Comparison of ENCODE assay signal across 8 cellular contexts in the genomic region with DNA sequence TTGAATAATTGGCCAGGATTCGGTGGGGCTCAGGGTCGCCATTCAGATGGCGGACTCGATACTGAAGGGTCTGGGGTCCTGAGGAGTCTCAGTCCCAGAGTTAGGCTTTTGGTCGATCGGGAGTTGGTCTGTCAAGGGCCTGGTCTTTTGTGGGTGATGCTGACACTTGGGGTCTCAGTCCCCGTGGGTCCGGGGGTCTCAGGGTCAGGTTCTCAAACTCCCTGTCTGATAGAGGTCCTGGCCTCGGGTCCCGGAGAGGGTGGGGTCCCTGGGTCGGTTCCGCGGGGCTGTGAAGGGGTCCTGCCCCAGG. TPM values are rescaled to one million over a fixed set of nuclear protein-coding genes. Genes with fewer than 3 reads are reported as not detected.
DNase-seq lines count a peak whose midpoint lies in the region; ATAC-seq, FAIRE-seq and TF ChIP-seq lines count a peak whose summit lies in the region.

No MANE protein-coding gene starts in this region.

- BruUV-seq in endothelial cell of umbilical vein (replicated peaks; lab: Mats Ljungman, UMichigan) = no TSS peak

- H3K79me2 ChIP-seq in OCI-LY1 (ENCODE audit: insufficient read depth, low read length) = peaks cover 7% of the 10 kb centered on the region
- H3K79me2 ChIP-seq in endothelial cell of umbilical vein (ENCODE audit: control insufficient read depth, insufficient read depth, low read length) = peaks cover 2% of the 10 kb centered on the region

- H3K4me3 ChIP-seq in CD8-positive, alpha-beta T cell (ENCODE audit: low read depth, low read length) = peak overlapping the region; percentile 85
- H3K4me3 ChIP-seq in OCI-LY1 (ENCODE audit: low read depth, low read length, poor library complexity, severe bottlenecking) (peak overlapping the region; percentile 72), endothelial cell of umbilical vein (replicated peaks in 1 of 3; ENCODE audit: insufficient read depth in 1 of 3, low read depth in 1 of 3, low read length in 3 of 3) (peak overlapping the region; percentile 6 to 90 (median 42))

- no peak for ATAC-seq in CD8-positive, alpha-beta T cell

- H2AFZ ChIP-seq in OCI-LY1 (ENCODE audit: low read length) = no peak overlapping the region
- peak overlapping the region; percentile 70 for H2AFZ ChIP-seq in endothelial cell of umbilical vein (ENCODE audit: low read depth, low read length)

- H3F3A ChIP-seq in OCI-LY1 (ENCODE audit: insufficient read depth, low read length) = peaks cover 10% of the 10 kb centered on the region; the same call in 1 of the 2 replicates

- H3K4me2 ChIP-seq in OCI-LY1 (ENCODE audit: low read length) = peak overlapping the region; percentile 99
- H3K4me2 ChIP-seq in endothelial cell of umbilical vein (ENCODE audit: insufficient read depth, low read length) = peak overlapping the region; percentile 62

- H3K9ac ChIP-seq in OCI-LY1 (ENCODE audit: low read length) (peak overlapping the region; percentile 77), endothelial cell of umbilical vein (replicated peaks; ENCODE audit: extremely low read depth, insufficient read depth, low read length) (peak overlapping the region; percentile 32)

- no peak for TF ChIP-seq CTCF in CD8-positive, alpha-beta T cell (IDR thresholded peaks at IDR 0.05)
- TF ChIP-seq CTCF in OCI-LY1 (IDR thresholded peaks at IDR 0.05; ENCODE audit: low read length) (no peak; the same call in 1 of the 2 replicates), endothelial cell of umbilical vein (IDR thresholded peaks at IDR 0.05; ENCODE audit: extremely low read depth in 1 of 2, insufficient read depth in 1 of 2, low read depth in 1 of 2, low read length in 2 of 2) (no peak), osteocyte (IDR thresholded peaks at IDR 0.05) (no peak)

- H3K27me3 ChIP-seq in CD8-positive, alpha-beta T cell (ENCODE audit: insufficient read depth, low read length) = no peaks in the 10 kb centered on the region
- H3K27me3 ChIP-seq in OCI-LY1 (ENCODE audit: insufficient read depth, low read length) = no peaks in the 10 kb centered on the region
- no peaks in the 10 kb centered on the region for H3K27me3 ChIP-seq in endothelial cell of umbilical vein (ENCODE audit: control insufficient read depth in 2 of 2, insufficient read depth in 2 of 2, low read length in 2 of 2)

- H3K36me3 ChIP-seq in CD8-positive, alpha-beta T cell (ENCODE audit: insufficient read depth, low read length) = peaks cover 31% of the 10 kb centered on the region
- H3K36me3 ChIP-seq in OCI-LY1 (ENCODE audit: insufficient read depth, low read length) (peaks cover 56% of the 10 kb centered on the region), endothelial cell of umbilical vein (ENCODE audit: control insufficient read depth in 2 of 2, extremely low read depth in 1 of 2, insufficient read depth in 2 of 2, low read length in 2 of 2) (peaks cover 7 to 37% of the 10 kb centered on the region in 2 experiments)

- intact Hi-C loops in CD8-positive, alpha-beta T cell (cut with DNase I, micrococcal nuclease) = loop anchor here (1.0 to 10.0 kb wide), 14 partner anchors 24 to 870 kb away; a partner anchor contains a TSS
- intact Hi-C loops in endothelial cell of umbilical vein (cut with micrococcal nuclease) = loop anchor here (2.0 kb wide), 2 partner anchors 20 to 76 kb away; a partner anchor contains a TSS

- TF ChIP-seq POLR2A in endothelial cell of umbilical vein (IDR thresholded peaks at IDR 0.05; ENCODE audit: low read depth, low read length) = no peak

- DNase-seq in CD8-positive, alpha-beta T cell = no peak
- DNase-seq in endothelial cell of umbilical vein (ENCODE audit: low read depth, low spot score) (no peak), osteocyte (ENCODE audit: extremely low spot score, unreplicated experiment) (no peak), HuH-7.5 (ENCODE audit: low spot score) (no peak), foreskin melanocyte (no peak), iPS-NIHi11 (ENCODE audit: low spot score) (no peak), HT-29 (ENCODE audit: low spot score) (no peak)

- no peaks in the 10 kb centered on the region for H3K9me3 Mint-ChIP-seq in CD8-positive, alpha-beta T cell
- no peaks in the 10 kb centered on the region for H3K9me3 Mint-ChIP-seq in osteocyte (ENCODE audit: unreplicated experiment)

- POLR2A ChIA-PET in CD8-positive, alpha-beta T cell (lab: Charles Lee) = no interaction called here
- POLR2A ChIA-PET in endothelial cell of umbilical vein (lab: Charles Lee) = no interaction called here

- dilution Hi-C loops in endothelial cell of umbilical vein (cut with MboI; ENCODE audit: extremely low pct_ligation_motif_present, low sequenced_read_pairs) = no loop called here

- H3K9me3 ChIP-seq in CD8-positive, alpha-beta T cell (ENCODE audit: low read length) = no peaks in the 10 kb centered on the region
- H3K9me3 ChIP-seq in OCI-LY1 (ENCODE audit: low read length) (no peaks in the 10 kb centered on the region), endothelial cell of umbilical vein (replicated peaks; ENCODE audit: control insufficient read depth, insufficient read depth, low read length) (no peaks in the 10 kb centered on the region)

- peaks cover 55% of the 10 kb centered on the region for H3K36me3 Mint-ChIP-seq in CD8-positive, alpha-beta T cell
- peaks cover 31% of the 10 kb centered on the region for H3K36me3 Mint-ChIP-seq in osteocyte (ENCODE audit: unreplicated experiment)

- H3K4me1 Mint-ChIP-seq in CD8-positive, alpha-beta T cell (ENCODE audit: low read depth) = peaks cover 24% of the 10 kb centered on the region
- peaks cover 45% of the 10 kb centered on the region for H3K4me1 Mint-ChIP-seq in osteocyte (ENCODE audit: unreplicated experiment)

- H3K9me1 ChIP-seq in endothelial cell of umbilical vein (replicated peaks; ENCODE audit: control insufficient read depth, extremely low read depth, insufficient read depth, low read length) = no peaks in the 10 kb centered on the region

- CTCF ChIA-PET in CD8-positive, alpha-beta T cell (lab: Charles Lee) = interaction anchor here (1.0 to 1.5 kb wide), 5 partner anchors 23 to 284 kb away, joined by 3 to 6 read pairs (median 4); a partner anchor contains a TSS
- CTCF ChIA-PET in endothelial cell of umbilical vein (lab: Charles Lee) = interaction anchor here (0.6 to 1.6 kb wide), 14 partner anchors 8 to 284 kb away, joined by 3 to 14 read pairs (median 4); a partner anchor contains a TSS

- no peaks in the 10 kb centered on the region for H4K20me1 ChIP-seq in OCI-LY1 (ENCODE audit: insufficient read depth, low read length)
- H4K20me1 ChIP-seq in endothelial cell of umbilical vein (replicated peaks; ENCODE audit: control insufficient read depth, extremely low read depth, insufficient read depth, low read length) = no peaks in the 10 kb centered on the region

- H3K4me1 ChIP-seq in CD8-positive, alpha-beta T cell (ENCODE audit: insufficient read depth, low read length) = peaks cover 18% of the 10 kb centered on the region
- H3K4me1 ChIP-seq in OCI-LY1 (ENCODE audit: insufficient read depth, low read length, severe bottlenecking) (peaks cover 24% of the 10 kb centered on the region), endothelial cell of umbilical vein (ENCODE audit: control insufficient read depth, extremely low read depth, insufficient read depth, low read length) (peaks cover 14% of the 10 kb centered on the region)

- H3K9me2 ChIP-seq in OCI-LY1 (ENCODE audit: low read depth, low read length) = no peaks in the 10 kb centered on the region

- H3K27me3 Mint-ChIP-seq in CD8-positive, alpha-beta T cell (ENCODE audit: low read depth) = no peaks in the 10 kb centered on the region
- H3K27me3 Mint-ChIP-seq in osteocyte (ENCODE audit: unreplicated experiment) = no peaks in the 10 kb centered on the region

- H3K4me3 Mint-ChIP-seq in CD8-positive, alpha-beta T cell = peak overlapping the region; percentile 93
- H3K4me3 Mint-ChIP-seq in osteocyte (ENCODE audit: unreplicated experiment) = peak overlapping the region; percentile 82

- peak overlapping the region; percentile 91 for H3K27ac Mint-ChIP-seq in CD8-positive, alpha-beta T cell
- peak overlapping the region; percentile 34 for H3K27ac Mint-ChIP-seq in osteocyte (ENCODE audit: unreplicated experiment)

- FAIRE-seq in endothelial cell of umbilical vein (lab: Jason Lieb, UNC) = no peak

- peak overlapping the region; percentile 82 for H3K27ac ChIP-seq in CD8-positive, alpha-beta T cell (ENCODE audit: low read depth, low read length)
- H3K27ac ChIP-seq in OCI-LY1 (ENCODE audit: low read depth, low read length, poor library complexity, severe bottlenecking) (peak overlapping the region; percentile 83), endothelial cell of umbilical vein (ENCODE audit: insufficient read depth, low read depth, low read length) (no peak overlapping the region)

RNA-seq across cellular contexts. Expression of a gene that starts 0.5 kb away (rescaled TPM):
- total RNA-seq in CD8-positive, alpha-beta T cell = 1 to 10 TPM; 7.7 to 8.1 TPM
- 12.8 and 13.4 TPM in 2 replicates for total RNA-seq in endothelial cell of umbilical vein
- polyA plus RNA-seq in endothelial cell of umbilical vein = 19.1 and 26.2 TPM in 2 replicates
- 9.7 and 12.6 TPM in 2 replicates for polyA plus RNA-seq in endothelial cell of umbilical vein (2011; cell fraction: cytosol; rRNA removed)
- 19.1 and 21.3 TPM in 2 replicates for polyA plus RNA-seq in endothelial cell of umbilical vein (2011; cell fraction: nucleus; rRNA removed)
- polyA plus RNA-seq in endothelial cell of umbilical vein (2012) = 9.0 and 9.2 TPM in 2 replicates
- polyA minus RNA-seq in endothelial cell of umbilical vein = 15.3 and 27.1 TPM in 2 replicates
- polyA minus RNA-seq in endothelial cell of umbilical vein (2011; cell fraction: cytosol; rRNA and poly(A)+ RNA removed) = 22.5 TPM
- 7.6 and 11.2 TPM in 2 replicates for polyA minus RNA-seq in endothelial cell of umbilical vein (2011; cell fraction: nucleus; rRNA and poly(A)+ RNA removed)
- total RNA-seq in osteocyte = 26.3 and 27.2 TPM in 2 replicates
- total RNA-seq in HT-29 (2014; rRNA removed; shearing (Covaris generic)) = 33.8 and 42.8 TPM in 2 replicates

RNA-seq across cellular contexts. Expression of a gene that starts 22.6 kb away (rescaled TPM):
- 1 to 10 TPM; 7.5 to 7.7 TPM for total RNA-seq in CD8-positive, alpha-beta T cell
- total RNA-seq in endothelial cell of umbilical vein (0.46 and 0.71 TPM in 2 replicates), osteocyte (7.1 and 7.4 TPM in 2 replicates)
- polyA plus RNA-seq in endothelial cell of umbilical vein = 0.25 and 0.32 TPM in 2 replicates
- 0.12 and 0.16 TPM in 2 replicates for polyA plus RNA-seq in endothelial cell of umbilical vein (2011; cell fraction: cytosol; rRNA removed)
- polyA plus RNA-seq in endothelial cell of umbilical vein (2011; cell fraction: nucleus; rRNA removed) = 0.90 and 1.2 TPM in 2 replicates
- polyA plus RNA-seq in endothelial cell of umbilical vein (2012) = 0.24 and 0.37 TPM in 2 replicates
- 0.36 and 0.76 TPM in 2 replicates for polyA minus RNA-seq in endothelial cell of umbilical vein
- 3.7 TPM for polyA minus RNA-seq in endothelial cell of umbilical vein (2011; cell fraction: cytosol; rRNA and poly(A)+ RNA removed)
- polyA minus RNA-seq in endothelial cell of umbilical vein (2011; cell fraction: nucleus; rRNA and poly(A)+ RNA removed) = 0.82 and 1.0 TPM in 2 replicates
- 9.9 and 12.5 TPM in 2 replicates for total RNA-seq in HT-29 (2014; rRNA removed; shearing (Covaris generic))

RNA-seq across cellular contexts. Expression of a gene that starts 31.8 kb away (rescaled TPM):
- 100 to 1,000 TPM; 118 to 123 TPM for total RNA-seq in CD8-positive, alpha-beta T cell
- total RNA-seq in endothelial cell of umbilical vein = 72.4 and 81.8 TPM in 2 replicates
- 138 and 143 TPM in 2 replicates for polyA plus RNA-seq in endothelial cell of umbilical vein
- 106 and 115 TPM in 2 replicates for polyA plus RNA-seq in endothelial cell of umbilical vein (2011; cell fraction: cytosol; rRNA removed)
- 373 and 391 TPM in 2 replicates for polyA plus RNA-seq in endothelial cell of umbilical vein (2011; cell fraction: nucleus; rRNA removed)
- 75.9 and 82.9 TPM in 2 replicates for polyA plus RNA-seq in endothelial cell of umbilical vein (2012)
- polyA minus RNA-seq in endothelial cell of umbilical vein = 97.1 and 99.2 TPM in 2 replicates
- polyA minus RNA-seq in endothelial cell of umbilical vein (2011; cell fraction: cytosol; rRNA and poly(A)+ RNA removed) = 24.8 TPM
- polyA minus RNA-seq in endothelial cell of umbilical vein (2011; cell fraction: nucleus; rRNA and poly(A)+ RNA removed) = 117 and 128 TPM in 2 replicates
- total RNA-seq in osteocyte = 101 and 104 TPM in 2 replicates
- total RNA-seq in HT-29 (2014; rRNA removed; shearing (Covaris generic)) = 46.8 and 55.9 TPM in 2 replicates

RNA-seq across cellular contexts. Expression of a gene that starts 50.0 kb away (rescaled TPM):
- 10 to 100 TPM; 10.9 to 13.5 TPM for total RNA-seq in CD8-positive, alpha-beta T cell
- total RNA-seq in endothelial cell of umbilical vein (32.2 and 34.8 TPM in 2 replicates), osteocyte (63.8 and 66.2 TPM in 2 replicates)
- polyA plus RNA-seq in endothelial cell of umbilical vein = 31.0 and 35.3 TPM in 2 replicates
- 11.0 and 13.2 TPM in 2 replicates for polyA plus RNA-seq in endothelial cell of umbilical vein (2011; cell fraction: cytosol; rRNA removed)
- 277 and 301 TPM in 2 replicates for polyA plus RNA-seq in endothelial cell of umbilical vein (2011; cell fraction: nucleus; rRNA removed)
- polyA plus RNA-seq in endothelial cell of umbilical vein (2012) = 16.9 and 17.3 TPM in 2 replicates
- polyA minus RNA-seq in endothelial cell of umbilical vein = 19.7 and 30.4 TPM in 2 replicates
- polyA minus RNA-seq in endothelial cell of umbilical vein (2011; cell fraction: cytosol; rRNA and poly(A)+ RNA removed) = 16.7 TPM
- polyA minus RNA-seq in endothelial cell of umbilical vein (2011; cell fraction: nucleus; rRNA and poly(A)+ RNA removed) = 43.9 and 50.3 TPM in 2 replicates
- 28.3 and 32.1 TPM in 2 replicates for total RNA-seq in HT-29 (2014; rRNA removed; shearing (Covaris generic))
